ENCODE assay signal across 9 cellular contexts in genomic region chr1:149826555-149826954, GRCh38. TPM values are rescaled to one million over a fixed set of nuclear protein-coding genes. Genes with fewer than 3 reads are reported as not detected.
"Had no signal": no experiment of that assay in that cellular context is flagged by ENCODE, and none has a peak within 500 bp of the region (broad histone marks: within the 10 kb centered on the region; RNA-seq: fewer than 3 reads in every experiment).

No MANE protein-coding gene starts in this region.

RNA-seq across cellular contexts. Expression of gene FCGR1A, which starts 44.1 kb away (rescaled TPM):
- total RNA-seq: activated CD4-positive, alpha-beta T cell treated with anti-CD3 and anti-CD28 coated beads for 36 hours; activated CD4-positive, alpha-beta T cell treated with anti-CD3 and anti-CD28 coated beads, Interleukin-2, amount 10 ng/mL, durations not matched to agents 7 days and 5 days; activated CD8-positive, alpha-beta T cell treated with anti-CD3 and anti-CD28 coated beads, Interleukin-2, amount 10 ng/mL, durations not matched to agents 7 days and 5 days; activated T-helper 2 cell treated with anti-CD3 and anti-CD28 coated beads, Interferon-gamma antibody, Interleukin-2, Interleukin-4, amounts not matched to agents 10 μg/mL and 5 μg/mL and 100 μg/mL, durations not matched to agents 14 hours and 24 hours and 36 hours; astrocyte; T-cell; T-helper 1 cell treated with Interleukin-12 subunit alpha and Interleukin-12 subunit beta and Interleukin-4 antibody, amounts not matched to agents 30 ng/mL and 1 ng/mL, for 36 hours; T-helper 2 cell treated with Interferon-gamma antibody and Interleukin-4, amounts not matched to agents 100 ng/mL and 5 ng/mL, for 36 hours; WTC11 had no signal
